In the genomic region with DNA sequence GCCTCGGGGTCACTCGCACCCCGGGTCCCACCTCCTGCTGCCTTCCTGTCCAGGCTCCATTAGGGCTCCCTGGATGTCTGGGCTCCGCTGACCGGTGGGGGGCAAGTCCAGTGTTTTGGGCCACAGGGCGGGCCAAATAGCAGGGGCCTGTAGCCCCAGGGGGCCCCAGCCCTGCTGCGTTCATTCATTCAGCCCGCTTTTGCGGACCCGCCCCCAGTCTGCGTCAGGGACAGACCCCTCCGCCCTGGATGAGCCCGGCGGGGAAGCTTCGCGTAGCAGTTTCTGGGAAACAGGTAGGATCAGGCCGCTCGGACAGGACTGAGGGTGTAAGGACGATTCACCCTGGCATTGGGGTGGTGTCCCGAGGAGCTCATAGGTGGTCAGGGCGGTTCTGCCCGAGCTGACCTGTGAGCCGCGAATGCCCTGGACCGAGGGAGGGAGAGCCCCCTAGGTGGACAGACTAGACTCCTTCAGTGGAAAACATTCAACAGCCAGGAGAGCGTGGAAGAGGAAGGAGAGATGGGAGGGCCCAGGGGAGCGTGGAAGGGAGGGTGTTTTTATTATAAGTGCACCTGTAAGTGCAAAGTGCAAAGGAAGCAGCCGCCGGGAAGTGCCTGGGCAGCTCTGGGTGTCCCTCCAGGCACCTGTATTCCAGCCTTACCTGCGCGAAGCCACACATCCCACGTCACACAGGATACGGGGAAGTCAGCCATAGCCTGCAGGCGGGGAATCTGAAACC, we compare ENCODE assay signal across 8 cellular contexts. TPM values are rescaled to one million over a fixed set of nuclear protein-coding genes. Genes with fewer than 3 reads are reported as not detected.
A peak's percentile ranks its signal among the peaks of the same experiment; 100 is the strongest.
DNase-seq lines count a peak whose midpoint lies in the region; ATAC-seq and TF ChIP-seq lines count a peak whose summit lies in the region.

No MANE protein-coding gene starts in this region.

- peaks cover 25% of the 10 kb centered on the region for H4K20me1 ChIP-seq in GM23338 (replicated peaks; ENCODE audit: insufficient read depth)
- no peaks in the 10 kb centered on the region for H4K20me1 ChIP-seq in MM.1S (ENCODE audit: insufficient read depth, low read length)

- no peaks in the 10 kb centered on the region; the same call in 1 of the 3 replicates for H3K9me3 Mint-ChIP-seq in GM23338
- no peaks in the 10 kb centered on the region for H3K9me3 Mint-ChIP-seq in activated T-helper 2 cell treated with anti-CD3 and anti-CD28 coated beads, Interferon-gamma antibody, Interleukin-2, Interleukin-4, amounts not matched to agents 10 μg/mL and 5 μg/mL and 100 μg/mL, durations not matched to agents 14 hours and 24 hours and 36 hours

- H3K4me2 ChIP-seq in GM23338 (peak overlapping the region; percentile 99), MM.1S (ENCODE audit: low read depth, low read length) (peak overlapping the region; percentile 93)

- H3K27me3 Mint-ChIP-seq in GM23338 (ENCODE audit: insufficient read depth, low read depth, poor library complexity): peaks cover 4% of the 10 kb centered on the region
- H3K27me3 Mint-ChIP-seq in activated T-helper 2 cell treated with anti-CD3 and anti-CD28 coated beads, Interferon-gamma antibody, Interleukin-2, Interleukin-4, amounts not matched to agents 10 μg/mL and 5 μg/mL and 100 μg/mL, durations not matched to agents 14 hours and 24 hours and 36 hours (ENCODE audit: low read depth): peaks cover 2% of the 10 kb centered on the region

- DNase-seq in GM10266 (ENCODE audit: extremely low spot score) (peak; percentile 45), GM23338 (ENCODE audit: low spot score) (peak; percentile 68), MM.1S (peak; percentile 18), cardiac muscle cell (ENCODE audit: low read depth in 1 of 2, low spot score in 1 of 2) (peak in 1 of 2 donors; percentile 42), psoas muscle (peak in 1 of 2 donors; percentile 77), pons (ENCODE audit: low spot score) (no peak)
- DNase-seq in activated T-helper 2 cell treated with anti-CD3 and anti-CD28 coated beads, Interferon-gamma antibody, Interleukin-2, Interleukin-4, amounts not matched to agents 10 μg/mL and 5 μg/mL and 100 μg/mL, durations not matched to agents 14 hours and 24 hours and 36 hours (ENCODE audit: low spot score): no peak
- DNase-seq in effector CD8-positive, alpha-beta T cell (lab: John Stamatoyannopoulos, UW): no peak

- H3K79me2 ChIP-seq in GM23338 (replicated peaks; ENCODE audit: insufficient read depth) (peaks cover 35% of the 10 kb centered on the region), MM.1S (ENCODE audit: low read length) (peaks cover 57% of the 10 kb centered on the region)

- H3K36me3 Mint-ChIP-seq in GM23338 (ENCODE audit: low read depth): no peaks in the 10 kb centered on the region
- H3K36me3 Mint-ChIP-seq in activated T-helper 2 cell treated with anti-CD3 and anti-CD28 coated beads, Interferon-gamma antibody, Interleukin-2, Interleukin-4, amounts not matched to agents 10 μg/mL and 5 μg/mL and 100 μg/mL, durations not matched to agents 14 hours and 24 hours and 36 hours (ENCODE audit: low read depth): peaks cover 23% of the 10 kb centered on the region

- no peak for TF ChIP-seq CTCF in GM10266 (IDR thresholded peaks at IDR 0.05; ENCODE audit: control insufficient read depth, insufficient read depth, low read depth, missing control alignments)
- no peak for TF ChIP-seq CTCF in GM23338 (conservative IDR thresholded peaks at IDR 0.05; ENCODE audit: low read depth in 2 of 2)
- TF ChIP-seq CTCF in MM.1S (IDR thresholded peaks at IDR 0.05; ENCODE audit: low read length): no peak
- no peak for TF ChIP-seq CTCF in cardiac muscle cell (IDR thresholded peaks at IDR 0.05; ENCODE audit: low read depth, low read length)
- no peak for TF ChIP-seq CTCF in psoas muscle (IDR thresholded peaks at IDR 0.05)

- peak overlapping the region; percentile 91 for H3K9ac ChIP-seq in MM.1S (ENCODE audit: low read length)

- H3F3A ChIP-seq in GM23338 (replicated peaks; ENCODE audit: low read depth) (0 out of 2 replicates have a peak, but pooled peaks cover 2% of the 10 kb centered on the region), MM.1S (ENCODE audit: insufficient read depth, low read length) (peaks cover 19% of the 10 kb centered on the region)

- H3K27ac Mint-ChIP-seq in GM23338: no peak overlapping the region
- H3K27ac Mint-ChIP-seq in activated T-helper 2 cell treated with anti-CD3 and anti-CD28 coated beads, Interferon-gamma antibody, Interleukin-2, Interleukin-4, amounts not matched to agents 10 μg/mL and 5 μg/mL and 100 μg/mL, durations not matched to agents 14 hours and 24 hours and 36 hours: peak overlapping the region; percentile 75

- peak overlapping the region; percentile 94 for H3K4me3 ChIP-seq in GM23338
- H3K4me3 ChIP-seq in MM.1S (ENCODE audit: low read length): peak overlapping the region; percentile 90
- peak overlapping the region; percentile 64 for H3K4me3 ChIP-seq in cardiac muscle cell
- peak overlapping the region; percentile 96 for H3K4me3 ChIP-seq in psoas muscle

- H3K36me3 ChIP-seq in GM23338 (ENCODE audit: insufficient read depth) (no peaks in the 10 kb centered on the region), MM.1S (replicated peaks; ENCODE audit: insufficient read depth, low read length) (no peaks in the 10 kb centered on the region), cardiac muscle cell (no peaks in the 10 kb centered on the region), psoas muscle (ENCODE audit: insufficient read depth in 1 of 2, low read depth in 1 of 2) (no peaks in the 10 kb centered on the region)

- H2AFZ ChIP-seq in GM23338 (peak overlapping the region; percentile 91), MM.1S (ENCODE audit: low read length) (peak overlapping the region; percentile 84)

- H3K4me1 ChIP-seq in GM23338 (ENCODE audit: insufficient read depth) (peaks cover 11% of the 10 kb centered on the region; the same call in 1 of the 2 replicates), MM.1S (ENCODE audit: low read length) (peaks cover 10% of the 10 kb centered on the region), cardiac muscle cell (ENCODE audit: low read depth) (peaks cover 14% of the 10 kb centered on the region), psoas muscle (peaks cover 32% of the 10 kb centered on the region)

- H3K27ac ChIP-seq in GM23338 (ENCODE audit: low read depth): no peak overlapping the region
- H3K27ac ChIP-seq in MM.1S (ENCODE audit: low read length): peak overlapping the region; percentile 82
- no peak overlapping the region for H3K27ac ChIP-seq in cardiac muscle cell
- H3K27ac ChIP-seq in psoas muscle: peak overlapping the region; percentile 85

- H3K4me3 Mint-ChIP-seq in GM23338: peak overlapping the region; percentile 92
- peak overlapping the region; percentile 94 for H3K4me3 Mint-ChIP-seq in activated T-helper 2 cell treated with anti-CD3 and anti-CD28 coated beads, Interferon-gamma antibody, Interleukin-2, Interleukin-4, amounts not matched to agents 10 μg/mL and 5 μg/mL and 100 μg/mL, durations not matched to agents 14 hours and 24 hours and 36 hours (ENCODE audit: low read depth)

- intact Hi-C loops in activated T-helper 2 cell treated with anti-CD3 and anti-CD28 coated beads, Interferon-gamma antibody, Interleukin-2, Interleukin-4, amounts not matched to agents 10 μg/mL and 5 μg/mL and 100 μg/mL, durations not matched to agents 14 hours and 24 hours and 36 hours (cut with micrococcal nuclease): loop anchor here (2.0 to 5.0 kb wide), 3 partner anchors 35 to 204 kb away; a partner anchor contains a TSS
- intact Hi-C loops in psoas muscle (cut with DNase I): loop anchor here (5.0 to 10.0 kb wide), 4 partner anchors 51 to 201 kb away; a partner anchor contains a TSS

- ATAC-seq in GM23338 (peak; percentile 70), psoas muscle (peak; percentile 15 to 49 (median 37))

- H3K27me3 ChIP-seq in GM23338 (ENCODE audit: insufficient read depth) (peaks cover 10% of the 10 kb centered on the region), MM.1S (replicated peaks; ENCODE audit: insufficient read depth, low read length) (no peaks in the 10 kb centered on the region), cardiac muscle cell (no peaks in the 10 kb centered on the region), psoas muscle (ENCODE audit: insufficient read depth in 3 of 3, low read length in 2 of 3) (no peaks in the 10 kb centered on the region)

- H3K9me2 ChIP-seq in GM23338 (ENCODE audit: insufficient read depth): no peaks in the 10 kb centered on the region
- H3K9me2 ChIP-seq in MM.1S (replicated peaks; ENCODE audit: insufficient read depth, low read length): no peaks in the 10 kb centered on the region

- WGBS in psoas muscle, 3 donors: 3 to 8% (median 3%) methylated on average over 31 to 34 of the region's 34 CpGs

- peaks cover 27% of the 10 kb centered on the region for H3K4me1 Mint-ChIP-seq in GM23338
- H3K4me1 Mint-ChIP-seq in activated T-helper 2 cell treated with anti-CD3 and anti-CD28 coated beads, Interferon-gamma antibody, Interleukin-2, Interleukin-4, amounts not matched to agents 10 μg/mL and 5 μg/mL and 100 μg/mL, durations not matched to agents 14 hours and 24 hours and 36 hours (ENCODE audit: low read depth): peaks cover 26% of the 10 kb centered on the region

- no peaks in the 10 kb centered on the region for H3K9me3 ChIP-seq in MM.1S (replicated peaks; ENCODE audit: insufficient read depth, low read length)
- no peaks in the 10 kb centered on the region for H3K9me3 ChIP-seq in cardiac muscle cell (ENCODE audit: low read depth)
- no peaks in the 10 kb centered on the region for H3K9me3 ChIP-seq in psoas muscle

TF ChIP-seq in GM23338, 12 proteins besides CTCF, POLR2A, EP300 and RAD21:
- TF ChIP-seq JUNB (IDR thresholded peaks at IDR 0.05; ENCODE audit: unreplicated experiment): no peak
- no peak for TF ChIP-seq ZNF114 (CRISPR knock-in tag; IDR thresholded peaks at IDR 0.05)
TF ChIP-seq in GM23338: peak in this region for 0.

RNA-seq across cellular contexts. Expression of a gene that starts 0.6 kb away (rescaled TPM):
- 45.9 TPM in 2 replicates for total RNA-seq in GM23338 (2014; rRNA removed; shearing (Covaris generic))
- 19.0 and 19.3 TPM in 2 replicates for polyA plus RNA-seq in GM23338 (2016; fragmentation: Nextera tagmentation; extraction: Ambion mirVana)
- total RNA-seq in activated T-helper 2 cell treated with anti-CD3 and anti-CD28 coated beads, Interferon-gamma antibody, Interleukin-2, Interleukin-4, amounts not matched to agents 10 μg/mL and 5 μg/mL and 100 μg/mL, durations not matched to agents 14 hours and 24 hours and 36 hours: 48.8 and 49.1 TPM in 2 replicates
- 107 and 110 TPM in 2 replicates for total RNA-seq in cardiac muscle cell
- polyA plus RNA-seq in cardiac muscle cell: 95.7 and 107 TPM in 2 replicates
- 10 to 100 TPM; 28.7 to 42.1 (median 34.6) TPM for total RNA-seq in psoas muscle
- 10 to 100 TPM; 38.9 to 65.3 (median 50.5) TPM for polyA plus RNA-seq in psoas muscle

RNA-seq across cellular contexts. Expression of a gene that starts 51.8 kb away (rescaled TPM):
- 61.9 and 64.0 TPM in 2 replicates for total RNA-seq in GM23338 (2014; rRNA removed; shearing (Covaris generic))
- 15.6 and 15.9 TPM in 2 replicates for polyA plus RNA-seq in GM23338 (2016; fragmentation: Nextera tagmentation; extraction: Ambion mirVana)
- 34.5 and 37.1 TPM in 2 replicates for total RNA-seq in activated T-helper 2 cell treated with anti-CD3 and anti-CD28 coated beads, Interferon-gamma antibody, Interleukin-2, Interleukin-4, amounts not matched to agents 10 μg/mL and 5 μg/mL and 100 μg/mL, durations not matched to agents 14 hours and 24 hours and 36 hours
- total RNA-seq in cardiac muscle cell: 243 and 268 TPM in 2 replicates
- 178 and 192 TPM in 2 replicates for polyA plus RNA-seq in cardiac muscle cell
- total RNA-seq in psoas muscle: 10 to 100 TPM in 2 of 4 donors, 1 to 10 TPM in 2; 7.8 to 22.3 (median 10.6) TPM
- 1 to 10 TPM; 4.9 to 9.5 (median 8.6) TPM for polyA plus RNA-seq in psoas muscle

Comparison
In these comparisons a context has a peak if more than half of its experiments do, and no peak if none do; other contexts are left out.
1. DNase-seq: peak in GM10266 (single experiment), GM23338 (single experiment) and MM.1S (single experiment); none in activated T-helper 2 cell treated with anti-CD3 and anti-CD28 coated beads, Interferon-gamma antibody, Interleukin-2, Interleukin-4, amounts not matched to agents 10 μg/mL and 5 μg/mL and 100 μg/mL, durations not matched to agents 14 hours and 24 hours and 36 hours (single experiment), pons (single experiment) and effector CD8-positive, alpha-beta T cell (single experiment).
2. H3K27ac ChIP-seq: peak in MM.1S (single experiment) and psoas muscle (single experiment); none in GM23338 (single experiment) and cardiac muscle cell (single experiment).
3. Peak in every context shown above with its lines, with median percentiles within 50 percentile points of each other: H3K4me3 ChIP-seq.